Comparison of ENCODE assay signal across 10 cellular contexts in the genomic region with DNA sequence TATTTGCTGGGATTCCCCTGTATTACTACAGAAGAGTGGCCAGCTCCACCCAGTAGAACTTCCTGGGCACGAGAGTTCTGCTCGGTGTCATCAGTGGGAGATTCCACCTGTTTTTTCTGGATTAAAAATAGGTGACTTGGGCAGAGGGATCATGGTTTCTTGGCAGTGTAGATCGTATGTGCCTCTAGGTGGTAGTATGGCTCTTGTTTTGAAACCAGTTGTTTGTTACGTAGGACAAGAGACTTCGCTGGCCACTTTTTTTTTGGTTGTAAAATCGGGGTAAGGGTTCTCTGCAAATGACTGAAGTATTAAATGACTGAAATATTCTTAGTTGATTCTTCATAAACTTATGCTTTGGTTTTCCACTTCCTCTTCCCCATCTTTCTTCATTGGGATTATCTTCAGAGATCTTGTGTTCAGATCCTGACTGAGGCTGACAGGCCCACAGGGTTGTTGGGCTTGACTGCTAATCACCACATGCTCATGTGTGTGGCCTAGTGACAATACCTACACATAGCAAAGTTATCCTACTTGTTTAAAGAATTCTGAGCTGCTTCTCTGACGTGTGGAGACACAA. TPM values are rescaled to one million over a fixed set of nuclear protein-coding genes. Genes with fewer than 3 reads are reported as not detected.
DNase-seq lines count a peak whose midpoint lies in the region; ATAC-seq, FAIRE-seq and TF ChIP-seq lines count a peak whose summit lies in the region.
"Had no signal": no experiment of that assay in that cellular context is flagged by ENCODE, and none has a peak within 500 bp of the region (broad histone marks: within the 10 kb centered on the region; RNA-seq: fewer than 3 reads in every experiment).

No MANE protein-coding gene starts in this region.

- POLR2A ChIA-PET in HCT116 (lab: Charles Lee), result no interaction called here
- POLR2A ChIA-PET in activated CD8-positive, alpha-beta T cell treated with anti-CD3 and anti-CD28 coated beads, Interleukin-2, amount 10 ng/mL, durations not matched to agents 7 days and 5 days (lab: Charles Lee), result interaction anchor here (3.4 kb wide), 1 partner anchor 43 kb away, joined by 17 read pairs; a partner anchor contains a TSS

- H3K36me3 ChIP-seq in BE2C (no peaks in the 10 kb centered on the region), HCT116 (ENCODE audit: control insufficient read depth in 1 of 2, insufficient read depth in 2 of 2, low read length in 2 of 2) (no peaks in the 10 kb centered on the region), kidney (ENCODE audit: control insufficient read depth in 1 of 2, insufficient read depth in 2 of 2, low read length in 2 of 2) (no peaks in the 10 kb centered on the region), Peyer's patch (no peaks in the 10 kb centered on the region)

- no peaks in the 10 kb centered on the region for H3K79me2 ChIP-seq in HCT116 (ENCODE audit: insufficient read depth, low read length)

- no peak overlapping the region for H3K4me2 ChIP-seq in HCT116 (ENCODE audit: low read length)

- CTCF ChIA-PET in HCT116 (lab: Charles Lee), result interaction anchor here (1.1 to 1.7 kb wide), 3 partner anchors 245 to 391 kb away, joined by 3 to 6 read pairs (median 4); no protein-coding TSS in a partner anchor
- CTCF ChIA-PET in activated CD8-positive, alpha-beta T cell treated with anti-CD3 and anti-CD28 coated beads, Interleukin-2, amount 10 ng/mL, durations not matched to agents 7 days and 5 days (lab: Charles Lee), result interaction anchor here (0.6 to 5.2 kb wide), 23 partner anchors 9 to 391 kb away, joined by 3 to 97 read pairs (median 5); a partner anchor contains a TSS

- no peaks in the 10 kb centered on the region for H3K9me2 ChIP-seq in HCT116 (ENCODE audit: insufficient read depth)

- H3K9me3 ChIP-seq in BE2C (no peaks in the 10 kb centered on the region), HCT116 (ENCODE audit: control insufficient read depth in 1 of 2, insufficient read depth in 1 of 2, low read depth in 1 of 2, low read length in 2 of 2) (no peaks in the 10 kb centered on the region), kidney (ENCODE audit: control insufficient read depth in 1 of 2, low read length in 2 of 2) (no peaks in the 10 kb centered on the region), Peyer's patch (no peaks in the 10 kb centered on the region)

- DNase-seq in BE2C (no peak), HCT116 (ENCODE audit: low read depth, low spot score) (peak; percentile 31), kidney (no peak), glutamatergic neuron (no peak), NOMO-1 treated with dmso at 0.1 percent for 144 hours (lab: John Stamatoyannopoulos, UW; ENCODE audit: unreplicated experiment) (no peak), Peyer's patch (no peak)
- DNase-seq in activated CD8-positive, alpha-beta T cell treated with anti-CD3 and anti-CD28 coated beads, Interleukin-2, amount 10 ng/mL, durations not matched to agents 7 days and 5 days, result peak; percentile 39
- DNase-seq: SHP77 had no signal

- H3K4me1 ChIP-seq in BE2C (no peaks in the 10 kb centered on the region), HCT116 (ENCODE audit: control insufficient read depth in 1 of 2, insufficient read depth in 2 of 2, low read length in 2 of 2) (peaks cover 3 to 8% of the 10 kb centered on the region in 2 experiments; a peak in 2 of 4 replicates), kidney (ENCODE audit: control insufficient read depth in 1 of 2, insufficient read depth in 1 of 2, low read depth in 1 of 2, low read length in 2 of 2) (peaks cover 2 to 6% of the 10 kb centered on the region in 2 donors), Peyer's patch (peaks cover 0 to 2% (median 0%) of the 10 kb centered on the region in 4 donors)

- no peak overlapping the region for H2AFZ ChIP-seq in HCT116 (ENCODE audit: low read depth, low read length, poor library complexity, severe bottlenecking)

- no peaks in the 10 kb centered on the region for H4K20me1 ChIP-seq in HCT116 (ENCODE audit: insufficient read depth)

- H3K4me3 Mint-ChIP-seq in activated CD8-positive, alpha-beta T cell treated with anti-CD3 and anti-CD28 coated beads, Interleukin-2, amount 10 ng/mL, durations not matched to agents 7 days and 5 days, result no peak overlapping the region
- no peak overlapping the region for H3K4me3 Mint-ChIP-seq in glutamatergic neuron (ENCODE audit: unreplicated experiment)

- no peaks in the 10 kb centered on the region for H3K36me3 Mint-ChIP-seq in activated CD8-positive, alpha-beta T cell treated with anti-CD3 and anti-CD28 coated beads, Interleukin-2, amount 10 ng/mL, durations not matched to agents 7 days and 5 days (ENCODE audit: low read depth)
- H3K36me3 Mint-ChIP-seq in glutamatergic neuron (ENCODE audit: unreplicated experiment), result no peaks in the 10 kb centered on the region

- intact Hi-C loops in HCT116 (cut with micrococcal nuclease), result no loop called here
- intact Hi-C loops in kidney (cut with DNase I), result no loop called here

- peaks cover 55% of the 10 kb centered on the region for H3K4me1 Mint-ChIP-seq in activated CD8-positive, alpha-beta T cell treated with anti-CD3 and anti-CD28 coated beads, Interleukin-2, amount 10 ng/mL, durations not matched to agents 7 days and 5 days (ENCODE audit: low read depth)
- H3K4me1 Mint-ChIP-seq in glutamatergic neuron (ENCODE audit: low read depth, unreplicated experiment), result no peaks in the 10 kb centered on the region

- H3K27ac ChIP-seq in HCT116 (ENCODE audit: low read depth, low read length) (no peak overlapping the region), kidney (ENCODE audit: low read depth in 2 of 2, low read length in 2 of 2) (no peak overlapping the region), Peyer's patch (no peak overlapping the region)

- no peaks in the 10 kb centered on the region for H3K9me3 Mint-ChIP-seq in activated CD8-positive, alpha-beta T cell treated with anti-CD3 and anti-CD28 coated beads, Interleukin-2, amount 10 ng/mL, durations not matched to agents 7 days and 5 days (ENCODE audit: insufficient read depth)
- H3K9me3 Mint-ChIP-seq in glutamatergic neuron (ENCODE audit: unreplicated experiment), result no peaks in the 10 kb centered on the region

- H3K27me3 ChIP-seq in BE2C (no peaks in the 10 kb centered on the region), HCT116 (ENCODE audit: insufficient read depth, low read length) (peaks cover 8% of the 10 kb centered on the region; the same call in 1 of the 2 replicates), Peyer's patch (no peaks in the 10 kb centered on the region)

- no peak for TF ChIP-seq POLR2A in HCT116 (IDR thresholded peaks at IDR 0.05; ENCODE audit: borderline replicate concordance, extremely low read depth, insufficient read depth, insufficient read length)
- TF ChIP-seq POLR2A in Peyer's patch (IDR thresholded peaks at IDR 0.05), result no peak

- no peak for FAIRE-seq in kidney (lab: Jason Lieb, UNC)
- FAIRE-seq: GM12892 had no signal

- ATAC-seq in HCT116 (0 out of 2 replicates have a peak, but pooled peaks have one; percentile 26), HG02870 (IDR thresholded peaks at IDR 0.05; ENCODE audit: unreplicated experiment) (no peak)
- ATAC-seq in activated CD8-positive, alpha-beta T cell treated with anti-CD3 and anti-CD28 coated beads, Interleukin-2, amount 10 ng/mL, durations not matched to agents 7 days and 5 days, result no peak

- TF ChIP-seq CTCF in BE2C (IDR thresholded peaks at IDR 0.05; ENCODE audit: low read depth, low read length) (0 out of 2 replicates have a peak, but pooled peaks have one; percentile 5), HCT116 (IDR thresholded peaks at IDR 0.05 in 2 of 3, conservative IDR thresholded peaks at IDR 0.05 in 1 of 3; ENCODE audit: borderline replicate concordance in 1 of 3, insufficient read depth in 1 of 3, low read depth in 2 of 3, low read length in 2 of 3) (peak; percentile 32 to 40 (median 35); a peak in 3 of 6 replicates), kidney (IDR thresholded peaks at IDR 0.05; ENCODE audit: borderline replicate concordance, extremely low read depth, insufficient read depth) (peak; percentile 18), glutamatergic neuron (IDR thresholded peaks at IDR 0.05; ENCODE audit: partially characterized antibody, unreplicated experiment) (no peak), Peyer's patch (IDR thresholded peaks at IDR 0.05) (peak in 3 of 6 experiments; percentile 44 to 54 (median 53))

- TF ChIP-seq RAD21 in HCT116 (IDR thresholded peaks at IDR 0.05; ENCODE audit: low read depth), result peak; percentile 62

- RAD21 ChIA-PET in HCT116 (lab: Charles Lee; ENCODE audit: low non-redundant PET in 1 of 2, low total read pairs in 2 of 2, uncharacterized antibody in 2 of 2, unreplicated experiment in 2 of 2), result no interaction called here

- BruUV-seq in HCT116 (replicated peaks; lab: Mats Ljungman, UMichigan), result no TSS peak

- H3K27ac Mint-ChIP-seq in activated CD8-positive, alpha-beta T cell treated with anti-CD3 and anti-CD28 coated beads, Interleukin-2, amount 10 ng/mL, durations not matched to agents 7 days and 5 days, result peak overlapping the region; percentile 93
- no peak overlapping the region for H3K27ac Mint-ChIP-seq in glutamatergic neuron (ENCODE audit: unreplicated experiment)

- H3K4me3 ChIP-seq in BE2C (ENCODE audit: low read depth, low read length), result no peak overlapping the region
- no peak overlapping the region for H3K4me3 ChIP-seq in HCT116 (replicated peaks in 1 of 2; ENCODE audit: low read depth in 1 of 2, low read length in 2 of 2)
- H3K4me3 ChIP-seq in kidney (ENCODE audit: low read length in 2 of 2), result no peak overlapping the region
- H3K4me3 ChIP-seq in Peyer's patch, result no peak overlapping the region

- H3K27me3 Mint-ChIP-seq in activated CD8-positive, alpha-beta T cell treated with anti-CD3 and anti-CD28 coated beads, Interleukin-2, amount 10 ng/mL, durations not matched to agents 7 days and 5 days (ENCODE audit: low read depth), result peaks cover 5% of the 10 kb centered on the region
- H3K27me3 Mint-ChIP-seq in glutamatergic neuron (ENCODE audit: unreplicated experiment), result peaks cover 3% of the 10 kb centered on the region

- H3K9ac ChIP-seq in HCT116 (ENCODE audit: low read length) (no peak overlapping the region), kidney (ENCODE audit: low read length in 2 of 2) (no peak overlapping the region)

TF ChIP-seq in HCT116, 20 proteins besides CTCF, POLR2A, EP300 and RAD21 (continues in another document):
- TF ChIP-seq TCF7L2 (IDR thresholded peaks at IDR 0.05; ENCODE audit: borderline replicate concordance, extremely low read depth, insufficient read depth, insufficient read length) (no peak), SIN3A (IDR thresholded peaks at IDR 0.05; ENCODE audit: low read depth) (no peak), SRF (IDR thresholded peaks at IDR 0.05; ENCODE audit: low read depth) (no peak), ZFX (IDR thresholded peaks at IDR 0.05) (no peak)

RNA-seq across cellular contexts. Expression of a gene that starts 43.8 kb away (rescaled TPM):
- 93.6 TPM for polyA plus RNA-seq in BE2C (2012; ENCODE audit: insufficient read depth, insufficient read length, low read depth)
- total RNA-seq in HCT116 (2021; ENCODE audit: unreplicated experiment), result 223 TPM
- 207 and 243 TPM in 2 replicates for polyA plus RNA-seq in HCT116 (2012)
- total RNA-seq in activated CD8-positive, alpha-beta T cell treated with anti-CD3 and anti-CD28 coated beads, Interleukin-2, amount 10 ng/mL, durations not matched to agents 7 days and 5 days, result 100 to 1,000 TPM; 516 to 550 TPM
- 313 TPM for total RNA-seq in kidney
- polyA plus RNA-seq in kidney (ENCODE audit: insufficient read depth, low read depth, low replicate concordance), result 176 TPM
- total RNA-seq in glutamatergic neuron (ENCODE audit: unreplicated experiment), result 161 TPM
- total RNA-seq in Peyer's patch, result 100 to 1,000 TPM; 170 to 192 (median 180) TPM

Comparison
In these comparisons a context has a peak if more than half of its experiments do, and no peak if none do; other contexts are left out.
1. DNase-seq: peak in HCT116 (single experiment) and activated CD8-positive, alpha-beta T cell treated with anti-CD3 and anti-CD28 coated beads, Interleukin-2, amount 10 ng/mL, durations not matched to agents 7 days and 5 days (single experiment); none in BE2C (single experiment), kidney (single experiment), glutamatergic neuron (single experiment), NOMO-1 treated with dmso at 0.1 percent for 144 hours (single experiment) and Peyer's patch (0 of 3).